Comparison of ENCODE assay signal across 9 cellular contexts in the genomic region with DNA sequence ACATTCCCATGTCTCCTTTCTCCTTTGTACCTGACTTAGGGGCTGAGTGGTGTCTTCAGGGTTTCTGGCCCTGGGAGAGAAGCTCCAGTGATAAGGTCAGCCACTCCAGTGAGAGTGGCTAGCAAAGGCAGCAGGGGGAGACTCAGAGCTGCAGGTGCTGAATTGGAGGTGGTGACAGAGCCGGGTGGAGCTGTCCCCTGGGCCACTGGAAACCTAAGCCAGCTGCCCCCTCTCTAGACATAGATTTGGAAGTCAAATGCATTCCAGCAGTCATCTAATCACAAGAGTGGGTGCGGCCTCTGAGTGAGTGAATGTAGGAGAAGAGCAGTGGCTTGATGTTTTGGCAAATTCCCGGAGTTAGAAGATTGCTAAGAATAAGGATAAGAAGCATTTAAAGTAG. TPM values are rescaled to one million over a fixed set of nuclear protein-coding genes. Genes with fewer than 3 reads are reported as not detected.
A peak's percentile ranks its signal among the peaks of the same experiment; 100 is the strongest.
DNase-seq lines count a peak whose midpoint lies in the region; ATAC-seq and TF ChIP-seq lines count a peak whose summit lies in the region.
"Had no signal": no experiment of that assay in that cellular context is flagged by ENCODE, and none has a peak within 500 bp of the region (broad histone marks: within the 10 kb centered on the region; RNA-seq: fewer than 3 reads in every experiment).

No MANE protein-coding gene starts in this region.

- H3K79me1 ChIP-seq in mesendoderm (ENCODE audit: low read length) = peaks cover 2% of the 10 kb centered on the region

- in situ Hi-C loops in gastrocnemius medialis (cut with MboI; ENCODE audit: low sequenced_read_pairs in 4 of 4) = no loop called here

- H3K4me3 ChIP-seq in mesendoderm (ENCODE audit: low read length) = no peak overlapping the region
- H3K4me3 ChIP-seq in gastrocnemius medialis = no peak overlapping the region

- H4K8ac ChIP-seq in mesendoderm (ENCODE audit: low read depth, low read length) = no peak overlapping the region

- H3K4me1 ChIP-seq in mesendoderm (ENCODE audit: control insufficient read depth, low read depth, low read length) (peaks cover 6% of the 10 kb centered on the region), gastrocnemius medialis (peaks cover 12 to 22% of the 10 kb centered on the region in 2 donors)

- peak; percentile 7 to 39 for TF ChIP-seq CTCF in brain (conservative IDR thresholded peaks at IDR 0.05)
- TF ChIP-seq CTCF in gastrocnemius medialis (IDR thresholded peaks at IDR 0.05 in 4 of 5, conservative IDR thresholded peaks at IDR 0.05 in 1 of 5) = no peak

- no peak for TF ChIP-seq POLR2A in gastrocnemius medialis (IDR thresholded peaks at IDR 0.05)

- peaks cover 47% of the 10 kb centered on the region for H3K36me3 Mint-ChIP-seq in brain
- H3K36me3 Mint-ChIP-seq in T-helper 17 cell (ENCODE audit: low read depth) = peaks cover 5% of the 10 kb centered on the region

- H3K79me2 ChIP-seq in mesendoderm (ENCODE audit: control insufficient read depth, insufficient read depth, low read length) = no peaks in the 10 kb centered on the region

- H3K4me3 Mint-ChIP-seq in brain = peak overlapping the region in 4 of 5 experiments; percentile 42 to 68 (median 52)
- H3K4me3 Mint-ChIP-seq in T-helper 17 cell = no peak overlapping the region

- no peak overlapping the region for H4K5ac ChIP-seq in mesendoderm (ENCODE audit: low read length)

- H3K27me3 ChIP-seq in mesendoderm (ENCODE audit: insufficient read depth, low read length, poor library complexity) (no peaks in the 10 kb centered on the region), gastrocnemius medialis (no peaks in the 10 kb centered on the region)

- H3K18ac ChIP-seq in mesendoderm (ENCODE audit: low read length) = no peak overlapping the region

- intact Hi-C loops in gastrocnemius medialis (cut with DNase I; ENCODE audit: low total_unique reads) = no loop called here

- H3K9me3 ChIP-seq in T-helper 17 cell (ENCODE audit: control insufficient read depth, low read length, poor library complexity, severe bottlenecking) (no peaks in the 10 kb centered on the region), gastrocnemius medialis (no peaks in the 10 kb centered on the region)

- H2AK5ac ChIP-seq in mesendoderm (ENCODE audit: low read length) = no peak overlapping the region

- DNase-seq in ELF-1 (ENCODE audit: low read depth, low spot score) = peak; percentile 87
- peak; percentile 92 for DNase-seq in mesendoderm
- no peak for DNase-seq in kidney glomerular epithelial cell (lab: John Stamatoyannopoulos, UW)
- DNase-seq in T-helper 17 cell = no peak
- no peak for DNase-seq in gastrocnemius medialis
- DNase-seq: caudate nucleus had no signal

- H3K27ac ChIP-seq in mesendoderm (ENCODE audit: low read depth, low read length) = peak overlapping the region; percentile 33
- H3K27ac ChIP-seq in gastrocnemius medialis = no peak overlapping the region

- ATAC-seq in HG03342 (IDR thresholded peaks at IDR 0.05; ENCODE audit: unreplicated experiment) (peak; percentile 49), GM21786 (IDR thresholded peaks at IDR 0.05; ENCODE audit: unreplicated experiment) (no peak), T-helper 17 cell (no peak), gastrocnemius medialis (no peak)

- no peak overlapping the region for H3K23ac ChIP-seq in mesendoderm (ENCODE audit: low read length)

- H3K9me3 Mint-ChIP-seq in brain = no peaks in the 10 kb centered on the region

- H2BK5ac ChIP-seq in mesendoderm (ENCODE audit: low read length) = no peak overlapping the region

- no CpG with 5 or more reads among the region's 3 CpGs for WGBS in mesendoderm (ENCODE audit: extremely low coverage, insufficient coverage, low lambda C conversion rate)

- H3K9ac ChIP-seq in mesendoderm (ENCODE audit: low read length) = no peak overlapping the region

- H3K27me3 Mint-ChIP-seq in brain (no peaks in the 10 kb centered on the region), T-helper 17 cell (peaks cover 18% of the 10 kb centered on the region)

- H3K36me3 ChIP-seq in mesendoderm (ENCODE audit: control insufficient read depth, insufficient read depth, low read length) (no peaks in the 10 kb centered on the region), gastrocnemius medialis (no peaks in the 10 kb centered on the region)

- H3K4ac ChIP-seq in mesendoderm (ENCODE audit: low read depth, low read length) = no peak overlapping the region

- H3K27ac Mint-ChIP-seq in brain (peak overlapping the region; percentile 8 to 84 (median 80)), T-helper 17 cell (no peak overlapping the region)

- H3K4me1 Mint-ChIP-seq in brain (peaks cover 88% of the 10 kb centered on the region), T-helper 17 cell (peaks cover 25% of the 10 kb centered on the region)

- H2BK15ac ChIP-seq in mesendoderm (replicated peaks; ENCODE audit: low read depth) = no peak overlapping the region

- H3K4me2 ChIP-seq in mesendoderm (ENCODE audit: low read length) = no peak overlapping the region

- no peak overlapping the region for H3K56ac ChIP-seq in mesendoderm (ENCODE audit: low read length)

- H2BK120ac ChIP-seq in mesendoderm (ENCODE audit: low read depth, low read length) = no peak overlapping the region

RNA-seq across cellular contexts. Expression of gene TRIM2, which starts 28.5 kb away (rescaled TPM):
- 17.8 TPM for polyA plus RNA-seq in brain (ENCODE audit: insufficient read depth, low read depth, low replicate concordance)
- polyA plus RNA-seq in mesendoderm (2013, experiment 1 of 2) = 13.0 TPM
- 13.2 TPM for polyA plus RNA-seq in mesendoderm (2013, experiment 2 of 2)
- total RNA-seq in T-helper 17 cell (1 to 10 TPM; 4.3 to 9.5 TPM), gastrocnemius medialis (1 to 10 TPM; 2.6 to 7.2 (median 3.8) TPM)

Comparison
In these comparisons a context has a peak if more than half of its experiments do, and no peak if none do; other contexts are left out.
1. DNase-seq: peak in ELF-1 (single experiment) and mesendoderm (single experiment); none in kidney glomerular epithelial cell (single experiment), T-helper 17 cell (0 of 3) and gastrocnemius medialis (0 of 2).
2. CTCF ChIP-seq: peak in brain (2 of 2); none in gastrocnemius medialis (0 of 5).